Comparison of ENCODE assay signal across 16 cellular contexts in genomic region chr9:120345379-120345778, GRCh38.
DNase-seq lines count a peak whose midpoint lies in the region; ATAC-seq, FAIRE-seq and TF ChIP-seq lines count a peak whose summit lies in the region.
"Had no signal": no experiment of that assay in that cellular context is flagged by ENCODE, and none has a peak within 500 bp of the region (broad histone marks: within the 10 kb centered on the region; RNA-seq: fewer than 3 reads in every experiment).

No MANE protein-coding gene starts in this region.

- H3K18ac ChIP-seq in mesenchymal stem cell (ENCODE audit: low read depth in 1 of 2, low read length in 2 of 2), result no peak overlapping the region

- ATAC-seq in GM23338 (no peak), K562 (no peak), GM21381 (IDR thresholded peaks at IDR 0.05; ENCODE audit: unreplicated experiment) (no peak)

- H3K79me2 ChIP-seq in GM23338 (replicated peaks; ENCODE audit: insufficient read depth) (no peaks in the 10 kb centered on the region), K562 (ENCODE audit: control insufficient read depth, insufficient read depth, low read length) (no peaks in the 10 kb centered on the region)

- H3K9me2 ChIP-seq in GM23338 (ENCODE audit: insufficient read depth), result no peaks in the 10 kb centered on the region

- H3K9me3 Mint-ChIP-seq in GM23338, result no peaks in the 10 kb centered on the region
- H3K9me3 Mint-ChIP-seq: CD4-positive, alpha-beta T cell had no signal

- TF ChIP-seq POLR2A in K562 (conservative IDR thresholded peaks at IDR 0.05), result no peak

- no peak for DNase-seq in GM23338 (ENCODE audit: low spot score)
- DNase-seq in K562 (ENCODE audit: extremely low read depth in 1 of 4, low spot score in 3 of 4), result no peak
- no peak for DNase-seq in mesenchymal stem cell
- DNase-seq in iPS-NIHi7 (ENCODE audit: extremely low spot score), result no peak
- no peak for DNase-seq in NCI-H510A (lab: John Stamatoyannopoulos, UW)
- DNase-seq: C1 segment of cervical spinal cord; CD4-positive, alpha-beta T cell; DMS79; EL; H7 had no signal

- POLR2A ChIA-PET in K562 (lab: Yijun Ruan, JAX), result no interaction called here

- no peak overlapping the region for H2AK5ac ChIP-seq in mesenchymal stem cell (ENCODE audit: low read length, severe bottlenecking)

- no peak overlapping the region for H3K27ac Mint-ChIP-seq in GM23338
- H3K27ac Mint-ChIP-seq: B cell; CD4-positive, alpha-beta T cell had no signal

- H2BK5ac ChIP-seq in mesenchymal stem cell (ENCODE audit: low read depth, low read length, poor library complexity, severe bottlenecking), result no peak overlapping the region

- no peak overlapping the region for H2BK120ac ChIP-seq in mesenchymal stem cell (ENCODE audit: low read depth, low read length)

- WGBS in K562 (ENCODE audit: insufficient coverage, low coverage, missing lambda C conversion rate), result 3% methylated on average over 2 of the region's 2 CpGs
- 93% methylated on average over 2 of the region's 2 CpGs for WGBS in mesenchymal stem cell

- no peaks in the 10 kb centered on the region for H3K36me3 ChIP-seq in GM23338 (ENCODE audit: insufficient read depth)
- no peaks in the 10 kb centered on the region for H3K36me3 ChIP-seq in K562 (ENCODE audit: control insufficient read depth, insufficient read depth, low read length)
- H3K36me3 ChIP-seq in mesenchymal stem cell (ENCODE audit: control insufficient read depth in 1 of 2, insufficient read depth in 2 of 2, low read depth in 1 of 2, low read length in 2 of 2), result no peaks in the 10 kb centered on the region

- no peaks in the 10 kb centered on the region for H3K9me1 ChIP-seq in K562 (ENCODE audit: control insufficient read depth, insufficient read depth, low read length)

- H3K79me1 ChIP-seq in mesenchymal stem cell (replicated peaks; ENCODE audit: low read length, poor library complexity, severe bottlenecking), result no peaks in the 10 kb centered on the region

- no TSS peak for BruUV-seq in K562 (replicated peaks; lab: Mats Ljungman, UMichigan)

- H2BK15ac ChIP-seq in mesenchymal stem cell (ENCODE audit: low read depth, poor library complexity, severe bottlenecking), result no peak overlapping the region

- peaks cover 10% of the 10 kb centered on the region for H3K4me1 Mint-ChIP-seq in GM23338
- H3K4me1 Mint-ChIP-seq: B cell had no signal

- in situ Hi-C loops in K562 (cut with MboI), result no loop called here

- H4K8ac ChIP-seq in mesenchymal stem cell (ENCODE audit: low read length), result no peak overlapping the region

- H3K27me3 ChIP-seq in GM23338 (ENCODE audit: insufficient read depth) (no peaks in the 10 kb centered on the region), K562 (ENCODE audit: control insufficient read depth in 2 of 2, insufficient read depth in 2 of 2, low read length in 2 of 2) (peaks cover 0 to 4% of the 10 kb centered on the region in 2 experiments; a peak in 1 of 5 replicates), mesenchymal stem cell (ENCODE audit: control insufficient read depth in 1 of 2, insufficient read depth in 1 of 2, low read length in 2 of 2) (no peaks in the 10 kb centered on the region)

- intact Hi-C loops in K562 (cut with micrococcal nuclease), result loop anchor here (10.0 kb wide), 1 partner anchor 791 kb away; no protein-coding TSS in a partner anchor

- no peaks in the 10 kb centered on the region for H3K36me3 Mint-ChIP-seq in GM23338 (ENCODE audit: low read depth)

- H3K23ac ChIP-seq in mesenchymal stem cell (ENCODE audit: low read length in 2 of 2), result no peak overlapping the region

- no peak for TF ChIP-seq EP300 in Ishikawa (IDR thresholded peaks at IDR 0.05; ENCODE audit: borderline replicate concordance)
- no peak for TF ChIP-seq EP300 in K562 (IDR thresholded peaks at IDR 0.05; ENCODE audit: low read length)

- no peak overlapping the region for H3K4me3 ChIP-seq in GM23338
- no peak overlapping the region for H3K4me3 ChIP-seq in K562
- no peak overlapping the region for H3K4me3 ChIP-seq in mesenchymal stem cell (ENCODE audit: insufficient read depth in 1 of 2, low read depth in 1 of 2, low read length in 2 of 2)

- TF ChIP-seq RAD21 in Ishikawa (IDR thresholded peaks at IDR 0.05; ENCODE audit: low read depth) (no peak), K562 (CRISPR knock-in tag; conservative IDR thresholded peaks at IDR 0.05 in 1 of 2, IDR thresholded peaks at IDR 0.05 in 1 of 2) (no peak)

- H3K9me3 ChIP-seq in K562 (replicated peaks; ENCODE audit: control insufficient read depth, insufficient read depth, low read depth, low read length), result no peaks in the 10 kb centered on the region
- H3K9me3 ChIP-seq in mesenchymal stem cell (ENCODE audit: control insufficient read depth, low read length), result no peaks in the 10 kb centered on the region

- H3K27ac ChIP-seq in GM23338 (ENCODE audit: low read depth) (no peak overlapping the region), K562 (ENCODE audit: extremely low read depth, low read depth, low read length) (no peak overlapping the region), mesenchymal stem cell (ENCODE audit: low read length, poor library complexity, severe bottlenecking) (no peak overlapping the region)

- H3F3A ChIP-seq in GM23338 (replicated peaks; ENCODE audit: low read depth), result no peaks in the 10 kb centered on the region

- H3K9ac ChIP-seq in K562 (ENCODE audit: insufficient read depth in 1 of 2, low read depth in 2 of 2, low read length in 2 of 2), result no peak overlapping the region
- no peak overlapping the region for H3K9ac ChIP-seq in mesenchymal stem cell (ENCODE audit: low read length)

- CTCF ChIA-PET in K562 (lab: Yijun Ruan, JAX; ENCODE audit: low intra/inter-chr PET ratio), result no interaction called here

- H3K4me2 ChIP-seq in GM23338, result no peak overlapping the region
- no peak overlapping the region for H3K4me2 ChIP-seq in K562 (ENCODE audit: insufficient read depth, low read length)
- no peak overlapping the region for H3K4me2 ChIP-seq in mesenchymal stem cell (ENCODE audit: low read length, poor library complexity, severe bottlenecking)

- H3K14ac ChIP-seq in mesenchymal stem cell (ENCODE audit: low read length in 2 of 2), result no peak overlapping the region

- no peak overlapping the region for H3K4me3 Mint-ChIP-seq in GM23338
- H3K4me3 Mint-ChIP-seq: B cell; CD4-positive, alpha-beta T cell had no signal

- H3K4ac ChIP-seq in mesenchymal stem cell (ENCODE audit: low read depth in 1 of 2, low read length in 2 of 2), result no peak overlapping the region

- 0 out of 2 replicates have a peak overlapping the region, but pooled peaks have one; percentile 48 for H2AFZ ChIP-seq in GM23338
- no peak overlapping the region for H2AFZ ChIP-seq in K562 (ENCODE audit: low read depth, low read length)
- peak overlapping the region; percentile 18 for H2AFZ ChIP-seq in mesenchymal stem cell (ENCODE audit: low read depth, low read length)

- peaks cover 8% of the 10 kb centered on the region for H3K27me3 Mint-ChIP-seq in GM23338 (ENCODE audit: insufficient read depth, low read depth, poor library complexity)
- H3K27me3 Mint-ChIP-seq: CD4-positive, alpha-beta T cell had no signal

- H2BK12ac ChIP-seq in mesenchymal stem cell (ENCODE audit: low read length in 2 of 2), result no peak overlapping the region

- no peak for FAIRE-seq in K562 (lab: Jason Lieb, UNC)
- FAIRE-seq: A204.1, G401.6, GM12891 had no signal

- no peak overlapping the region for H4K91ac ChIP-seq in mesenchymal stem cell (ENCODE audit: low read length)

- H4K20me1 ChIP-seq in GM23338 (replicated peaks; ENCODE audit: insufficient read depth), result no peaks in the 10 kb centered on the region
- H4K20me1 ChIP-seq in K562 (replicated peaks; ENCODE audit: control insufficient read depth, insufficient read depth, low read length), result no peaks in the 10 kb centered on the region; the same call in 1 of the 2 replicates

- H3K4me1 ChIP-seq in GM23338 (ENCODE audit: insufficient read depth) (0 out of 2 replicates have a peak, but pooled peaks cover 4% of the 10 kb centered on the region), K562 (replicated peaks in 1 of 2; ENCODE audit: control insufficient read depth in 2 of 2, insufficient read depth in 2 of 2, low read length in 2 of 2) (no peaks in the 10 kb centered on the region), mesenchymal stem cell (ENCODE audit: control insufficient read depth, insufficient read depth, low read depth, low read length) (peaks cover 3% of the 10 kb centered on the region)

- TF ChIP-seq CTCF in GM23338 (conservative IDR thresholded peaks at IDR 0.05; ENCODE audit: low read depth in 2 of 2), result no peak
- TF ChIP-seq CTCF in K562 (IDR thresholded peaks at IDR 0.05 in 2 of 3, conservative IDR thresholded peaks at IDR 0.05 in 1 of 3; ENCODE audit: insufficient read depth in 2 of 3, low read depth in 1 of 3, low read length in 3 of 3), result no peak

TF ChIP-seq in GM23338, 12 proteins besides CTCF, POLR2A, EP300 and RAD21:
- no peak for TF ChIP-seq EZH2phosphoT487 (IDR thresholded peaks at IDR 0.05; ENCODE audit: unreplicated experiment)

TF ChIP-seq in Ishikawa, 13 proteins besides CTCF, POLR2A, EP300 and RAD21:
- no peak for TF ChIP-seq TCF12 (IDR thresholded peaks at IDR 0.05; ENCODE audit: low read depth)
- TF ChIP-seq, protein P1, sequence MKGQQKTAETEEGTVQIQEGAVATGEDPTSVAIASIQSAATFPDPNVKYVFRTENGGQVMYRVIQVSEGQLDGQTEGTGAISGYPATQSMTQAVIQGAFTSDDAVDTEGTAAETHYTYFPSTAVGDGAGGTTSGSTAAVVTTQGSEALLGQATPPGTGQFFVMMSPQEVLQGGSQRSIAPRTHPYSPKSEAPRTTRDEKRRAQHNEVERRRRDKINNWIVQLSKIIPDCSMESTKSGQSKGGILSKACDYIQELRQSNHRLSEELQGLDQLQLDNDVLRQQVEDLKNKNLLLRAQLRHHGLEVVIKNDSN (IDR thresholded peaks at IDR 0.05), result 0 out of 2 replicates have a peak, but pooled peaks have one; percentile 35
- TF ChIP-seq CEBPB (IDR thresholded peaks at IDR 0.05), result no peak

TF ChIP-seq in K562, 482 proteins besides CTCF, POLR2A, EP300 and RAD21:
- no peak for TF ChIP-seq EZH2 (IDR thresholded peaks at IDR 0.05; ENCODE audit: borderline replicate concordance, low read depth, low read length)
- TF ChIP-seq, protein P2, sequence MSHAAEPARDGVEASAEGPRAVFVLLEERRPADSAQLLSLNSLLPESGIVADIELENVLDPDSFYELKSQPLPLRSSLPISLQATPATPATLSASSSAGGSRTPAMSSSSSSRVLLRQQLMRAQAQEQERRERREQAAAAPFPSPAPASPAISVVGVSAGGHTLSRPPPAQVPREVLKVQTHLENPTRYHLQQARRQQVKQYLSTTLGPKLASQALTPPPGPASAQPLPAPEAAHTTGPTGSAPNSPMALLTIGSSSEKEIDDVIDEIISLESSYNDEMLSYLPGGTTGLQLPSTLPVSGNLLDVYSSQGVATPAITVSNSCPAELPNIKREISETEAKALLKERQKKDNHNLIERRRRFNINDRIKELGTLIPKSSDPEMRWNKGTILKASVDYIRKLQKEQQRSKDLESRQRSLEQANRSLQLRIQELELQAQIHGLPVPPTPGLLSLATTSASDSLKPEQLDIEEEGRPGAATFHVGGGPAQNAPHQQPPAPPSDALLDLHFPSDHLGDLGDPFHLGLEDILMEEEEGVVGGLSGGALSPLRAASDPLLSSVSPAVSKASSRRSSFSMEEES (CRISPR knock-in tag; IDR thresholded peaks at IDR 0.05), result peak; percentile 78
